10 cellular contexts compared by ENCODE assay signal in genomic region chr10:91170418-91170817, GRCh38.
"Had no signal": no experiment of that assay in that cellular context is flagged by ENCODE, and none has a peak within 500 bp of the region (broad histone marks: within the 10 kb centered on the region; RNA-seq: fewer than 3 reads in every experiment).

No MANE protein-coding gene starts in this region.

- H3K27ac Mint-ChIP-seq: GM23338 had no signal

- H3K4me1 Mint-ChIP-seq: GM23338 had no signal

- H3K4me2 ChIP-seq: GM23338, KMS-11 had no signal

- H3K27ac ChIP-seq: HL-60, KMS-11 had no signal

- H2AFZ ChIP-seq: GM23338 had no signal

- H3K9ac ChIP-seq: KMS-11 had no signal

- DNase-seq: H7, IMR-90, Karpas-422, KBM-7 had no signal

- H3K36me3 ChIP-seq: HAP-1 had no signal

- H3K4me3 Mint-ChIP-seq: GM23338 had no signal

- ATAC-seq: GM23338, HCT116 had no signal

- H3K4me3 ChIP-seq: GM23338, HAP-1 had no signal

- H3K9me3 ChIP-seq: HAP-1 had no signal

- FAIRE-seq: H1 had no signal
